In genomic region chr2:219206442-219207253, GRCh38 we compare ENCODE assay signal across 8 cellular contexts. TPM values are rescaled to one million over a fixed set of nuclear protein-coding genes. Genes with fewer than 3 reads are reported as not detected.
A peak's percentile ranks its signal among the peaks of the same experiment; 100 is the strongest.
DNase-seq lines count a peak whose midpoint lies in the region; ATAC-seq and TF ChIP-seq lines count a peak whose summit lies in the region.

A gene with protein sequence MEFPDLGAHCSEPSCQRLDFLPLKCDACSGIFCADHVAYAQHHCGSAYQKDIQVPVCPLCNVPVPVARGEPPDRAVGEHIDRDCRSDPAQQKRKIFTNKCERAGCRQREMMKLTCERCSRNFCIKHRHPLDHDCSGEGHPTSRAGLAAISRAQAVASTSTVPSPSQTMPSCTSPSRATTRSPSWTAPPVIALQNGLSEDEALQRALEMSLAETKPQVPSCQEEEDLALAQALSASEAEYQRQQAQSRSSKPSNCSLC (plus strand): TSS chr2:219206782. CDS start chr2:219206988, 206 bp downstream.

- peaks cover 42% of the 10 kb centered on the region for H3K4me1 Mint-ChIP-seq in activated naive CD4-positive, alpha-beta T cell treated with anti-CD3 and anti-CD28 coated beads, Interleukin-2, amount 50 U/mL, for 24 hours

- TF ChIP-seq CTCF in osteoblast (IDR thresholded peaks at IDR 0.05; ENCODE audit: extremely low read depth, low read depth, low read length): no peak
- TF ChIP-seq CTCF in testis (IDR thresholded peaks at IDR 0.05): peak in 2 of 3 experiments; percentile 31 to 34

- H3K27me3 Mint-ChIP-seq in activated naive CD4-positive, alpha-beta T cell treated with anti-CD3 and anti-CD28 coated beads, Interleukin-2, amount 50 U/mL, for 24 hours: no peaks in the 10 kb centered on the region

- H3K36me3 ChIP-seq in osteoblast (ENCODE audit: insufficient read depth, low read length): peaks cover 32% of the 10 kb centered on the region
- H3K36me3 ChIP-seq in testis (ENCODE audit: low read depth, missing control alignments): no peaks in the 10 kb centered on the region

- WGBS in testis, 2 donors: 0% methylated on average over 10 to 43 of the region's 80 CpGs

- ATAC-seq in HG02623 (IDR thresholded peaks at IDR 0.05; ENCODE audit: unreplicated experiment): peak; percentile 95
- ATAC-seq in SK-N-SH treated with all-trans-retinoic acid at 6 μM for 48 hours: peak; percentile 93

- peak within 1 kb of the TSS; percentile 80 for H3K4me3 ChIP-seq in osteoblast (ENCODE audit: insufficient read depth, low read length)
- peak within 1 kb of the TSS; percentile 69 to 80 for H3K4me3 ChIP-seq in testis

- peak within 1 kb of the TSS; percentile 90 for H3K4me3 Mint-ChIP-seq in activated naive CD4-positive, alpha-beta T cell treated with anti-CD3 and anti-CD28 coated beads, Interleukin-2, amount 50 U/mL, for 24 hours

- intact Hi-C loops in testis (cut with DNase I; ENCODE audit: low total_unique reads): no loop called here

- H3K4me1 ChIP-seq in osteoblast (ENCODE audit: insufficient read depth, low read length) (peaks cover 18% of the 10 kb centered on the region), testis (peaks cover 18% of the 10 kb centered on the region)

- peaks cover 3% of the 10 kb centered on the region for H3K79me2 ChIP-seq in osteoblast (ENCODE audit: insufficient read depth, low read length)

- H3K27me3 ChIP-seq in osteoblast (ENCODE audit: insufficient read depth, low read length) (no peaks in the 10 kb centered on the region), testis (no peaks in the 10 kb centered on the region)

- peak; percentile 80 for DNase-seq in NCI-H1092 treated with DMSO at 0.1 percent for 48 hours (lab: John Stamatoyannopoulos, UW)
- peak; percentile 95 for DNase-seq in globus pallidus (ENCODE audit: low spot score)
- peak; percentile 100 for DNase-seq in osteoblast (ENCODE audit: insufficient read length, low spot score, missing footprints)
- peak; percentile 97 for DNase-seq in testis

- peak within 1 kb of the TSS; percentile 95 for H2AFZ ChIP-seq in osteoblast (ENCODE audit: low read length)

- H3K27ac Mint-ChIP-seq in activated naive CD4-positive, alpha-beta T cell treated with anti-CD3 and anti-CD28 coated beads, Interleukin-2, amount 50 U/mL, for 24 hours: peak within 1 kb of the TSS; percentile 96

- no peaks in the 10 kb centered on the region for H4K20me1 ChIP-seq in osteoblast (ENCODE audit: insufficient read depth, low read length)

- no peaks in the 10 kb centered on the region for H3K9me3 ChIP-seq in osteoblast (ENCODE audit: low read depth, low read length)
- no peaks in the 10 kb centered on the region for H3K9me3 ChIP-seq in testis

- H3K4me2 ChIP-seq in osteoblast (ENCODE audit: insufficient read depth, low read length): peak within 1 kb of the TSS; percentile 100

- peak; percentile 98 for TF ChIP-seq POLR2A in GM10847 (IDR thresholded peaks at IDR 0.05; ENCODE audit: extremely low read depth, insufficient read length)
- TF ChIP-seq POLR2A in testis (IDR thresholded peaks at IDR 0.05): peak; percentile 99

- peaks cover 3% of the 10 kb centered on the region for H3K36me3 Mint-ChIP-seq in activated naive CD4-positive, alpha-beta T cell treated with anti-CD3 and anti-CD28 coated beads, Interleukin-2, amount 50 U/mL, for 24 hours

- peak within 1 kb of the TSS; percentile 54 for H3K27ac ChIP-seq in osteoblast (ENCODE audit: low read depth, low read length)
- H3K27ac ChIP-seq in testis: peak within 1 kb of the TSS; percentile 97

- no peaks in the 10 kb centered on the region for H3K9me3 Mint-ChIP-seq in activated naive CD4-positive, alpha-beta T cell treated with anti-CD3 and anti-CD28 coated beads, Interleukin-2, amount 50 U/mL, for 24 hours

TF ChIP-seq in SK-N-SH treated with all-trans-retinoic acid at 6 μM for 48 hours, 23 proteins besides CTCF, POLR2A, EP300 and RAD21:
- TF ChIP-seq ZFP3 (CRISPR knock-in tag; IDR thresholded peaks at IDR 0.05): no peak
- no peak for TF ChIP-seq TSHZ2 (CRISPR knock-in tag; IDR thresholded peaks at IDR 0.05)
- no peak for TF ChIP-seq OSR1 (CRISPR knock-in tag; IDR thresholded peaks at IDR 0.05)
- no peak for TF ChIP-seq PATZ1 (CRISPR knock-in tag; IDR thresholded peaks at IDR 0.05; ENCODE audit: borderline replicate concordance)
- TF ChIP-seq, protein P1, sequence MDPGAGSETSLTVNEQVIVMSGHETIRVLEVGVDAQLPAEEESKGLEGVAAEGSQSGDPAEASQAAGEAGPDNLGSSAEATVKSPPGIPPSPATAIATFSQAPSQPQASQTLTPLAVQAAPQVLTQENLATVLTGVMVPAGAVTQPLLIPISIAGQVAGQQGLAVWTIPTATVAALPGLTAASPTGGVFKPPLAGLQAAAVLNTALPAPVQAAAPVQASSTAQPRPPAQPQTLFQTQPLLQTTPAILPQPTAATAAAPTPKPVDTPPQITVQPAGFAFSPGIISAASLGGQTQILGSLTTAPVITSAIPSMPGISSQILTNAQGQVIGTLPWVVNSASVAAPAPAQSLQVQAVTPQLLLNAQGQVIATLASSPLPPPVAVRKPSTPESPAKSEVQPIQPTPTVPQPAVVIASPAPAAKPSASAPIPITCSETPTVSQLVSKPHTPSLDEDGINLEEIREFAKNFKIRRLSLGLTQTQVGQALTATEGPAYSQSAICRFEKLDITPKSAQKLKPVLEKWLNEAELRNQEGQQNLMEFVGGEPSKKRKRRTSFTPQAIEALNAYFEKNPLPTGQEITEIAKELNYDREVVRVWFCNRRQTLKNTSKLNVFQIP (CRISPR knock-in tag; IDR thresholded peaks at IDR 0.05; ENCODE audit: borderline replicate concordance, low read depth): no peak
- TF ChIP-seq ZNF8 (CRISPR knock-in tag; IDR thresholded peaks at IDR 0.05): no peak
- TF ChIP-seq ZFP30 (CRISPR knock-in tag; IDR thresholded peaks at IDR 0.05): no peak
- TF ChIP-seq GLIS3 (CRISPR knock-in tag; IDR thresholded peaks at IDR 0.05): no peak
- TF ChIP-seq CSDC2 (CRISPR knock-in tag; IDR thresholded peaks at IDR 0.05): no peak
- TF ChIP-seq BACH2 (CRISPR knock-in tag; IDR thresholded peaks at IDR 0.05; ENCODE audit: borderline replicate concordance): no peak
- TF ChIP-seq ZC3H10 (CRISPR knock-in tag; IDR thresholded peaks at IDR 0.05): no peak
- TF ChIP-seq CSRNP3 (CRISPR knock-in tag; IDR thresholded peaks at IDR 0.05): no peak
- no peak for TF ChIP-seq ISL1 (CRISPR knock-in tag; IDR thresholded peaks at IDR 0.05)
- TF ChIP-seq ZNF565 (CRISPR knock-in tag; conservative IDR thresholded peaks at IDR 0.05; ENCODE audit: low read depth): no peak

RNA-seq across cellular contexts. Expression of the gene that starts here (rescaled TPM):
- total RNA-seq in osteoblast: 25.0 and 26.5 TPM in 2 replicates
- total RNA-seq in testis: 10 to 100 TPM; 34.3 to 41.3 TPM
- 27.0 TPM for polyA plus RNA-seq in testis (ENCODE audit: insufficient read depth, low read depth, low replicate concordance)

Comparison
In these comparisons a context has a peak if more than half of its experiments do, and no peak if none do; other contexts are left out.
1. Peak in every context shown above with its lines: DNase-seq, ATAC-seq, H3K4me3 ChIP-seq and H3K27ac ChIP-seq.